Comparison of ENCODE assay signal across 8 cellular contexts in the genomic region with DNA sequence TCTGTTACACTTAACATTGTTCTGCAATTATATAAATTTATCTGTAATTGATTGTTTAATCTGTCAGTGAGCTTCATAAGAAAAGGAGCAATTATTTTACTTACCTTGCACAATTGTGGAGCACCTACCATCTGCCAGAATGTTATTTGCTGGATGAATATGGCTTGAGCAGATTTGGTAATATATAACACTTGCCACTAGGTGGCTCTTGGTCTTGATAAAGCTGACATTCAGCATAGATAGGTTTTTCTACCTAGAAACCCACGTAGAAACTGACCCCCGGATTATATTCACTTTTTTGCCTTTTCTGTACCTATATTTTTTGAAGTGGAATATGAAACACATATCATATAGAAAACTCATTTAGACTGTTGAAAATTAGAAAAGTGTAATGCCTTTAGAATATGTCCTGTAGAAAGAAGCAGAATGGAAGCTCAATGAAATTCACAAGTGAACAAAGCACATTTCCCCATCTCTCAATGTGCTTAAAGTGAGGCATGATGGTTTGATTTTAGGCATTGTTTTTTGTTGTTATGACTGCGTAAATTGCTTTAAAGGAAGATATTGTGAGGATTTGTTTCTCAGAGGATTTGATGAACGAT. TPM values are rescaled to one million over a fixed set of nuclear protein-coding genes. Genes with fewer than 3 reads are reported as not detected.
A peak's percentile ranks its signal among the peaks of the same experiment; 100 is the strongest.
DNase-seq lines count a peak whose midpoint lies in the region; ATAC-seq and TF ChIP-seq lines count a peak whose summit lies in the region.

No MANE protein-coding gene starts in this region.

- no peak overlapping the region for H3K4me3 ChIP-seq in A673 (ENCODE audit: low read depth, low read length, poor library complexity, severe bottlenecking)
- no peak overlapping the region for H3K4me3 ChIP-seq in foreskin fibroblast (ENCODE audit: low read depth in 1 of 2, low read length in 2 of 2)
- no peak overlapping the region for H3K4me3 ChIP-seq in lower leg skin (ENCODE audit: low read depth, poor library complexity, severe bottlenecking)

- POLR2A ChIA-PET in A673 (lab: Charles Lee; ENCODE audit: low non-redundant PET): interaction anchor here (0.6 kb wide), 1 partner anchor 101 kb away, joined by 3 read pairs; no protein-coding TSS in a partner anchor

- H3K27me3 ChIP-seq in A673 (replicated peaks; ENCODE audit: insufficient read depth, low read depth, low read length, poor library complexity): no peaks in the 10 kb centered on the region

- H3K36me3 Mint-ChIP-seq in osteocyte (ENCODE audit: unreplicated experiment): no peaks in the 10 kb centered on the region

- TF ChIP-seq CTCF in A673 (conservative IDR thresholded peaks at IDR 0.05; ENCODE audit: low read depth, low read length): peak; percentile 82
- TF ChIP-seq CTCF in GM12873 (IDR thresholded peaks at IDR 0.05; ENCODE audit: insufficient read depth, low read depth, low read length, missing control alignments): peak; percentile 64
- TF ChIP-seq CTCF in VCaP (conservative IDR thresholded peaks at IDR 0.05): peak; percentile 81
- peak; percentile 44 for TF ChIP-seq CTCF in foreskin fibroblast (IDR thresholded peaks at IDR 0.05; ENCODE audit: low read depth, low read length)
- peak; percentile 78 for TF ChIP-seq CTCF in osteocyte (IDR thresholded peaks at IDR 0.05)
- peak in 1 of 3 donors; percentile 7 for TF ChIP-seq CTCF in lower leg skin (IDR thresholded peaks at IDR 0.05)

- 47 to 48% methylated on average over 4 of the region's 4 CpGs for whole genome bisulfite sequencing in lower leg skin, 2 donors

- peak; percentile 65 for ATAC-seq in HG02884 (IDR thresholded peaks at IDR 0.05; ENCODE audit: unreplicated experiment)

- no peaks in the 10 kb centered on the region for H3K9me3 Mint-ChIP-seq in osteocyte (ENCODE audit: unreplicated experiment)

- peaks cover 37% of the 10 kb centered on the region for H3K4me1 Mint-ChIP-seq in osteocyte (ENCODE audit: unreplicated experiment)

- H3K36me3 ChIP-seq in A673 (ENCODE audit: insufficient read depth, low read length, poor library complexity, severe bottlenecking): no peaks in the 10 kb centered on the region

- CTCF ChIA-PET in A673 (lab: Charles Lee): interaction anchor here (0.7 to 1.7 kb wide), 3 partner anchors 14 to 80 kb away, joined by 3 to 10 read pairs (median 4); no protein-coding TSS in a partner anchor

- H3K27ac Mint-ChIP-seq in osteocyte (ENCODE audit: unreplicated experiment): no peak overlapping the region

- BruUV-seq in A673 (replicated peaks; lab: Mats Ljungman, UMichigan): no TSS peak

- intact Hi-C loops in A673 (cut with micrococcal nuclease; ENCODE audit: unreplicated experiment): loop anchor here (2.0 to 5.0 kb wide), 2 partner anchors 81 to 387 kb away; no protein-coding TSS in a partner anchor
- intact Hi-C loops in lower leg skin (cut with DNase I; ENCODE audit: low total_unique reads): loop anchor here (10.0 kb wide), 1 partner anchor 65 kb away; no protein-coding TSS in a partner anchor

- H3K4me1 ChIP-seq in A673 (ENCODE audit: insufficient read depth, low read length, poor library complexity, severe bottlenecking): peaks cover 3% of the 10 kb centered on the region

- H3K9me3 ChIP-seq in A673 (ENCODE audit: low read depth, low read length, poor library complexity, severe bottlenecking): no peaks in the 10 kb centered on the region

- H3K27me3 Mint-ChIP-seq in osteocyte (ENCODE audit: unreplicated experiment): no peaks in the 10 kb centered on the region

- H3K4me3 Mint-ChIP-seq in osteocyte (ENCODE audit: unreplicated experiment): no peak overlapping the region

- DNase-seq in A673 (ENCODE audit: low spot score) (peak; percentile 68), NCI-H2029 treated with DMSO at 0.1 percent for 48 hours (lab: John Stamatoyannopoulos, UW) (peak; percentile 77), foreskin fibroblast (peak in 1 of 2 donors; percentile 73), osteocyte (ENCODE audit: extremely low spot score, unreplicated experiment) (no peak), lower leg skin (ENCODE audit: low spot score in 2 of 2) (no peak)

- no peak for TF ChIP-seq POLR2A in lower leg skin (IDR thresholded peaks at IDR 0.05)

- H3K27ac ChIP-seq in A673 (ENCODE audit: low read depth, low read length, poor library complexity, severe bottlenecking): no peak overlapping the region
- H3K27ac ChIP-seq in VCaP: peak overlapping the region; percentile 41

RNA-seq across cellular contexts. Expression of a gene that starts 9.5 kb away (rescaled TPM):
- total RNA-seq in A673 (2021) (59.8 and 65.3 TPM in 2 replicates), osteocyte (79.8 and 82.5 TPM in 2 replicates), lower leg skin (10 to 100 TPM; 41.1 to 48.3 (median 45.5) TPM)

Comparison
In these comparisons a context has a peak if more than half of its experiments do, and no peak if none do; other contexts are left out.
1. DNase-seq: peak in A673 (single experiment) and NCI-H2029 treated with DMSO at 0.1 percent for 48 hours (single experiment); none in osteocyte (single experiment) and lower leg skin (0 of 2).